Comparison of ENCODE assay signal across 1 cellular context in the genomic region with DNA sequence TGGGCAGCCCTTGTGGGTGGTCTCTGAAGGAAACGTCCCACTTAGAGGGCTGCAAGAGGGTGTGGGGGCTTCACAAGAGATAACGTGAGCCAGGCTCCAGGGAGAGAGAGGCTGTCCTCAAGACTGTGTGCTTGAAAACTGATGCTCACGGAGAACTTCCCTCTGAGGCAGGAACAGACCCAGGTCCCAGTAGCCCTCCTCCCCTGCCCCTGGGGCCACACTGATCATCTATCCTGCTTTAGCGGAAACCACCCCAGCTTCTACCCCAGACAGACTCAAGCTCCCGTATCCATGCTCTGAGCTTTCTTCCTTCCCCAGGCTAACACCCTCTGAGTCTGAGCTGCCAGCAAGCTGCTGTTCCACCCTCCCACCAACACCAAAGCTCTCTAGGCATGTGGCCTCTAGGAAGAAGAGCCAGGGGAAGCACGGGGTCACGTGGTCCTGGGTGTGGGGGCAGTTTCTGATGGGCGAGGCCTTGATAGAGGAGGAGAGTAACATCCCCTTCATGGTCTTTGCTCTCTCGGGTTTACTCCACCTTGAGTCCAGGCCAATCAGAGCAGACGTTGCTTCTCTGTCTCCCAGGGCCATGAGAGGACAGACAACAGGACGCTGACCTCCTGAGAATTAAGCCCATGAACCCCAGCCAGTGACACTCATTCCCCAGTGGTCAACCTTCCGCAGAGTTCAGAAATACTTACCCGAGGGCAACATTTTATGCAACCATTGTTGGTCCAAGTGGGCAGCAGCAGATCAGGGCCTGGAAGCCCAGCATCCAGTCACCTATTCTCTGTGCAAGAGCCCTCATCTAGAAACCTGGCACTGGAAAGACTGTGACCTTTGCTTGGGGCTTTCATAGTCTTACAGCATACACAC.
TF ChIP-seq lines count a peak whose summit lies in the region.

No MANE protein-coding gene starts in this region.

TF ChIP-seq in HepG2, 621 proteins besides CTCF, POLR2A, EP300 and RAD21 (continued from another document and continues in another):
- TF ChIP-seq, protein P1, sequence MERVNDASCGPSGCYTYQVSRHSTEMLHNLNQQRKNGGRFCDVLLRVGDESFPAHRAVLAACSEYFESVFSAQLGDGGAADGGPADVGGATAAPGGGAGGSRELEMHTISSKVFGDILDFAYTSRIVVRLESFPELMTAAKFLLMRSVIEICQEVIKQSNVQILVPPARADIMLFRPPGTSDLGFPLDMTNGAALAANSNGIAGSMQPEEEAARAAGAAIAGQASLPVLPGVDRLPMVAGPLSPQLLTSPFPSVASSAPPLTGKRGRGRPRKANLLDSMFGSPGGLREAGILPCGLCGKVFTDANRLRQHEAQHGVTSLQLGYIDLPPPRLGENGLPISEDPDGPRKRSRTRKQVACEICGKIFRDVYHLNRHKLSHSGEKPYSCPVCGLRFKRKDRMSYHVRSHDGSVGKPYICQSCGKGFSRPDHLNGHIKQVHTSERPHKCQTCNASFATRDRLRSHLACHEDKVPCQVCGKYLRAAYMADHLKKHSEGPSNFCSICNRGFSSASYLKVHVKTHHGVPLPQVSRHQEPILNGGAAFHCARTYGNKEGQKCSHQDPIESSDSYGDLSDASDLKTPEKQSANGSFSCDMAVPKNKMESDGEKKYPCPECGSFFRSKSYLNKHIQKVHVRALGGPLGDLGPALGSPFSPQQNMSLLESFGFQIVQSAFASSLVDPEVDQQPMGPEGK (CRISPR knock-in tag; IDR thresholded peaks at IDR 0.05) = peak; percentile 99
- TF ChIP-seq, protein P2, sequence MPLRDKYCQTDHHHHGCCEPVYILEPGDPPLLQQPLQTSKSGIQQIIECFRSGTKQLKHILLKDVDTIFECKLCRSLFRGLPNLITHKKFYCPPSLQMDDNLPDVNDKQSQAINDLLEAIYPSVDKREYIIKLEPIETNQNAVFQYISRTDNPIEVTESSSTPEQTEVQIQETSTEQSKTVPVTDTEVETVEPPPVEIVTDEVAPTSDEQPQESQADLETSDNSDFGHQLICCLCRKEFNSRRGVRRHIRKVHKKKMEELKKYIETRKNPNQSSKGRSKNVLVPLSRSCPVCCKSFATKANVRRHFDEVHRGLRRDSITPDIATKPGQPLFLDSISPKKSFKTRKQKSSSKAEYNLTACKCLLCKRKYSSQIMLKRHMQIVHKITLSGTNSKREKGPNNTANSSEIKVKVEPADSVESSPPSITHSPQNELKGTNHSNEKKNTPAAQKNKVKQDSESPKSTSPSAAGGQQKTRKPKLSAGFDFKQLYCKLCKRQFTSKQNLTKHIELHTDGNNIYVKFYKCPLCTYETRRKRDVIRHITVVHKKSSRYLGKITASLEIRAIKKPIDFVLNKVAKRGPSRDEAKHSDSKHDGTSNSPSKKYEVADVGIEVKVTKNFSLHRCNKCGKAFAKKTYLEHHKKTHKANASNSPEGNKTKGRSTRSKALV (CRISPR knock-in tag; IDR thresholded peaks at IDR 0.05) = peak; percentile 74
- TF ChIP-seq MAZ (IDR thresholded peaks at IDR 0.05; ENCODE audit: borderline replicate concordance, low read depth, low read length) (peak; percentile 99), MAZ (CRISPR knock-in tag; IDR thresholded peaks at IDR 0.05; ENCODE audit: low read depth) (peak; percentile 99), WIZ (CRISPR knock-in tag; IDR thresholded peaks at IDR 0.05) (peak; percentile 80), ZNF703 (CRISPR knock-in tag; IDR thresholded peaks at IDR 0.05; ENCODE audit: borderline replicate concordance) (no peak), ZNF230 (CRISPR knock-in tag; IDR thresholded peaks at IDR 0.05) (peak; percentile 99), YEATS2 (CRISPR knock-in tag; IDR thresholded peaks at IDR 0.05; ENCODE audit: borderline replicate concordance) (peak; percentile 96), ZNF577 (CRISPR knock-in tag; IDR thresholded peaks at IDR 0.05; ENCODE audit: borderline replicate concordance, low read depth) (peak; percentile 95; the same call in 1 of the 2 replicates), MEIS2 (CRISPR knock-in tag; IDR thresholded peaks at IDR 0.05) (peak; percentile 82), ZNF660 (CRISPR knock-in tag; IDR thresholded peaks at IDR 0.05; ENCODE audit: borderline replicate concordance, low read depth) (peak; percentile 86; the same call in 1 of the 2 replicates), CREM (IDR thresholded peaks at IDR 0.05) (peak; percentile 91), CREM (CRISPR knock-in tag; IDR thresholded peaks at IDR 0.05) (no peak), KMT2A (CRISPR knock-in tag; IDR thresholded peaks at IDR 0.05) (peak; percentile 81), SPEN (CRISPR knock-in tag; IDR thresholded peaks at IDR 0.05; ENCODE audit: low read depth) (peak; percentile 100), FOXO1 (CRISPR knock-in tag; IDR thresholded peaks at IDR 0.05) (peak; percentile 95), ZNF260 (CRISPR knock-in tag; IDR thresholded peaks at IDR 0.05; ENCODE audit: borderline replicate concordance, low read depth) (peak; percentile 82; the same call in 1 of the 2 replicates), ZNF234 (CRISPR knock-in tag; conservative IDR thresholded peaks at IDR 0.05) (no peak), RXRB (CRISPR knock-in tag; IDR thresholded peaks at IDR 0.05; ENCODE audit: borderline replicate concordance) (peak; percentile 99), TP53 (CRISPR knock-in tag; conservative IDR thresholded peaks at IDR 0.05) (0 out of 2 replicates have a peak, but pooled peaks have one; percentile 12), KDM2A (CRISPR knock-in tag; IDR thresholded peaks at IDR 0.05; ENCODE audit: borderline replicate concordance, low read depth) (peak; percentile 97)
- TF ChIP-seq, protein P3, sequence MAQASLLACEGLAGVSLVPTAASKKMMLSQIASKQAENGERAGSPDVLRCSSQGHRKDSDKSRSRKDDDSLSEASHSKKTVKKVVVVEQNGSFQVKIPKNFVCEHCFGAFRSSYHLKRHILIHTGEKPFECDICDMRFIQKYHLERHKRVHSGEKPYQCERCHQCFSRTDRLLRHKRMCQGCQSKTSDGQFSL (CRISPR knock-in tag; IDR thresholded peaks at IDR 0.05) = peak; percentile 50; the same call in 1 of the 2 replicates
- TF ChIP-seq, protein P4, sequence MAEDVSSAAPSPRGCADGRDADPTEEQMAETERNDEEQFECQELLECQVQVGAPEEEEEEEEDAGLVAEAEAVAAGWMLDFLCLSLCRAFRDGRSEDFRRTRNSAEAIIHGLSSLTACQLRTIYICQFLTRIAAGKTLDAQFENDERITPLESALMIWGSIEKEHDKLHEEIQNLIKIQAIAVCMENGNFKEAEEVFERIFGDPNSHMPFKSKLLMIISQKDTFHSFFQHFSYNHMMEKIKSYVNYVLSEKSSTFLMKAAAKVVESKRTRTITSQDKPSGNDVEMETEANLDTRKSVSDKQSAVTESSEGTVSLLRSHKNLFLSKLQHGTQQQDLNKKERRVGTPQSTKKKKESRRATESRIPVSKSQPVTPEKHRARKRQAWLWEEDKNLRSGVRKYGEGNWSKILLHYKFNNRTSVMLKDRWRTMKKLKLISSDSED (CRISPR knock-in tag; IDR thresholded peaks at IDR 0.05) = no peak
- TF ChIP-seq, protein P5, sequence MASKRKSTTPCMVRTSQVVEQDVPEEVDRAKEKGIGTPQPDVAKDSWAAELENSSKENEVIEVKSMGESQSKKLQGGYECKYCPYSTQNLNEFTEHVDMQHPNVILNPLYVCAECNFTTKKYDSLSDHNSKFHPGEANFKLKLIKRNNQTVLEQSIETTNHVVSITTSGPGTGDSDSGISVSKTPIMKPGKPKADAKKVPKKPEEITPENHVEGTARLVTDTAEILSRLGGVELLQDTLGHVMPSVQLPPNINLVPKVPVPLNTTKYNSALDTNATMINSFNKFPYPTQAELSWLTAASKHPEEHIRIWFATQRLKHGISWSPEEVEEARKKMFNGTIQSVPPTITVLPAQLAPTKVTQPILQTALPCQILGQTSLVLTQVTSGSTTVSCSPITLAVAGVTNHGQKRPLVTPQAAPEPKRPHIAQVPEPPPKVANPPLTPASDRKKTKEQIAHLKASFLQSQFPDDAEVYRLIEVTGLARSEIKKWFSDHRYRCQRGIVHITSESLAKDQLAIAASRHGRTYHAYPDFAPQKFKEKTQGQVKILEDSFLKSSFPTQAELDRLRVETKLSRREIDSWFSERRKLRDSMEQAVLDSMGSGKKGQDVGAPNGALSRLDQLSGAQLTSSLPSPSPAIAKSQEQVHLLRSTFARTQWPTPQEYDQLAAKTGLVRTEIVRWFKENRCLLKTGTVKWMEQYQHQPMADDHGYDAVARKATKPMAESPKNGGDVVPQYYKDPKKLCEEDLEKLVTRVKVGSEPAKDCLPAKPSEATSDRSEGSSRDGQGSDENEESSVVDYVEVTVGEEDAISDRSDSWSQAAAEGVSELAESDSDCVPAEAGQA (IDR thresholded peaks at IDR 0.05; ENCODE audit: low read depth) = peak; percentile 67; the same call in 1 of the 2 replicates
- TF ChIP-seq, protein P5 (CRISPR knock-in tag; IDR thresholded peaks at IDR 0.05; ENCODE audit: borderline replicate concordance) = peak; percentile 51; the same call in 1 of the 2 replicates
- TF ChIP-seq, protein P6, sequence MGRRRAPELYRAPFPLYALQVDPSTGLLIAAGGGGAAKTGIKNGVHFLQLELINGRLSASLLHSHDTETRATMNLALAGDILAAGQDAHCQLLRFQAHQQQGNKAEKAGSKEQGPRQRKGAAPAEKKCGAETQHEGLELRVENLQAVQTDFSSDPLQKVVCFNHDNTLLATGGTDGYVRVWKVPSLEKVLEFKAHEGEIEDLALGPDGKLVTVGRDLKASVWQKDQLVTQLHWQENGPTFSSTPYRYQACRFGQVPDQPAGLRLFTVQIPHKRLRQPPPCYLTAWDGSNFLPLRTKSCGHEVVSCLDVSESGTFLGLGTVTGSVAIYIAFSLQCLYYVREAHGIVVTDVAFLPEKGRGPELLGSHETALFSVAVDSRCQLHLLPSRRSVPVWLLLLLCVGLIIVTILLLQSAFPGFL (CRISPR knock-in tag; IDR thresholded peaks at IDR 0.05) = no peak; the same call in 1 of the 2 replicates
- TF ChIP-seq, protein P7, sequence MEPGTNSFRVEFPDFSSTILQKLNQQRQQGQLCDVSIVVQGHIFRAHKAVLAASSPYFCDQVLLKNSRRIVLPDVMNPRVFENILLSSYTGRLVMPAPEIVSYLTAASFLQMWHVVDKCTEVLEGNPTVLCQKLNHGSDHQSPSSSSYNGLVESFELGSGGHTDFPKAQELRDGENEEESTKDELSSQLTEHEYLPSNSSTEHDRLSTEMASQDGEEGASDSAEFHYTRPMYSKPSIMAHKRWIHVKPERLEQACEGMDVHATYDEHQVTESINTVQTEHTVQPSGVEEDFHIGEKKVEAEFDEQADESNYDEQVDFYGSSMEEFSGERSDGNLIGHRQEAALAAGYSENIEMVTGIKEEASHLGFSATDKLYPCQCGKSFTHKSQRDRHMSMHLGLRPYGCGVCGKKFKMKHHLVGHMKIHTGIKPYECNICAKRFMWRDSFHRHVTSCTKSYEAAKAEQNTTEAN (CRISPR knock-in tag; conservative IDR thresholded peaks at IDR 0.05) = peak; percentile 96
- TF ChIP-seq, protein P8, sequence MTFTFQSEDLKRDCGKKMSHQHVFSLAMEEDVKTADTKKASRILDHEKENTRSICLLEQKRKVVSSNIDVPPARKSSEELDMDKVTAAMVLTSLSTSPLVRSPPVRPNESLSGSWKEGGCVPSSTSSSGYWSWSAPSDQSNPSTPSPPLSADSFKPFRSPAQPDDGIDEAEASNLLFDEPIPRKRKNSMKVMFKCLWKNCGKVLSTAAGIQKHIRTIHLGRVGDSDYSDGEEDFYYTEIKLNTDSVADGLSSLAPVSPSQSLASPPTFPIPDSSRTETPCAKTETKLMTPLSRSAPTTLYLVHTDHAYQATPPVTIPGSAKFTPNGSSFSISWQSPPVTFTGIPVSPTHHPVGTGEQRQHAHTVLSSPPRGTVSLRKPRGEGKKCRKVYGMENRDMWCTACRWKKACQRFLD (CRISPR knock-in tag; IDR thresholded peaks at IDR 0.05; ENCODE audit: borderline replicate concordance) = peak; percentile 52
- TF ChIP-seq, protein P9, sequence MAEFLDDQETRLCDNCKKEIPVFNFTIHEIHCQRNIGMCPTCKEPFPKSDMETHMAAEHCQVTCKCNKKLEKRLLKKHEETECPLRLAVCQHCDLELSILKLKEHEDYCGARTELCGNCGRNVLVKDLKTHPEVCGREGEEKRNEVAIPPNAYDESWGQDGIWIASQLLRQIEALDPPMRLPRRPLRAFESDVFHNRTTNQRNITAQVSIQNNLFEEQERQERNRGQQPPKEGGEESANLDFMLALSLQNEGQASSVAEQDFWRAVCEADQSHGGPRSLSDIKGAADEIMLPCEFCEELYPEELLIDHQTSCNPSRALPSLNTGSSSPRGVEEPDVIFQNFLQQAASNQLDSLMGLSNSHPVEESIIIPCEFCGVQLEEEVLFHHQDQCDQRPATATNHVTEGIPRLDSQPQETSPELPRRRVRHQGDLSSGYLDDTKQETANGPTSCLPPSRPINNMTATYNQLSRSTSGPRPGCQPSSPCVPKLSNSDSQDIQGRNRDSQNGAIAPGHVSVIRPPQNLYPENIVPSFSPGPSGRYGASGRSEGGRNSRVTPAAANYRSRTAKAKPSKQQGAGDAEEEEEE (CRISPR knock-in tag; IDR thresholded peaks at IDR 0.05; ENCODE audit: borderline replicate concordance) = peak; percentile 98
- TF ChIP-seq, protein P10, sequence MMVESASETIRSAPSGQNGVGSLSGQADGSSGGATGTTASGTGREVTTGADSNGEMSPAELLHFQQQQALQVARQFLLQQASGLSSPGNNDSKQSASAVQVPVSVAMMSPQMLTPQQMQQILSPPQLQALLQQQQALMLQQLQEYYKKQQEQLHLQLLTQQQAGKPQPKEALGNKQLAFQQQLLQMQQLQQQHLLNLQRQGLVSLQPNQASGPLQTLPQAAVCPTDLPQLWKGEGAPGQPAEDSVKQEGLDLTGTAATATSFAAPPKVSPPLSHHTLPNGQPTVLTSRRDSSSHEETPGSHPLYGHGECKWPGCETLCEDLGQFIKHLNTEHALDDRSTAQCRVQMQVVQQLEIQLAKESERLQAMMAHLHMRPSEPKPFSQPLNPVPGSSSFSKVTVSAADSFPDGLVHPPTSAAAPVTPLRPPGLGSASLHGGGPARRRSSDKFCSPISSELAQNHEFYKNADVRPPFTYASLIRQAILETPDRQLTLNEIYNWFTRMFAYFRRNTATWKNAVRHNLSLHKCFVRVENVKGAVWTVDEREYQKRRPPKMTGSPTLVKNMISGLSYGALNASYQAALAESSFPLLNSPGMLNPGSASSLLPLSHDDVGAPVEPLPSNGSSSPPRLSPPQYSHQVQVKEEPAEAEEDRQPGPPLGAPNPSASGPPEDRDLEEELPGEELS (CRISPR knock-in tag; IDR thresholded peaks at IDR 0.05) = peak; percentile 95
